In the genomic region with DNA sequence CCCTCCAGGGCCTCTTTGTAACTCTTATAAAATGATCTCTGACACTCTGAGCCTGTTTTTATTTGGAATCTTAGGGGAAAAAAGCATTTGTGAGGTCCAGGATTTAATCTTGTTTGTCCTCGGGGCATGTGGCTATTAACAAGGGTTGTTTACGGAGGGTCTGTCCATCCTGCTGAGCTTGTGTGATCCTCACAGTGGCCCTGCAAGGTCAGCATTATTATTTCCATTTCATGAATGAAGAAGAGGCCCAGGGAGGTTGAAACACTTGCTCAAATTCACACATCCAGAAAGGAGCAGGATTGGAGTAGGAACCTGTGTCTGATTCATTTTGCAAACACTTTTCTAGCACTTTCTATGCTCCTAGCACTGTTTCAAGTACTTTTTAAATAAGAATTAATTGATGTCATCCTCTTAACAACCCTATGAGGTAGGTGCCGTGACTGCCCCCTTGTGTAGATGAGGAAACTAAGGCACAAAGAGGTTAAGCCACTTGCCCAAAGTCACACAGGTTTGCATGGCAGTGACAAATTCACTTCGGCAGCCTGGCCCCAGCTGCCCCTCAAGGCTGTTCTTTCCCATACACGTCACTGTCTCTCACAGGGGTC, we compare ENCODE assay signal across 17 cellular contexts.
A peak's percentile ranks its signal among the peaks of the same experiment; 100 is the strongest.
DNase-seq lines count a peak whose midpoint lies in the region; ATAC-seq and TF ChIP-seq lines count a peak whose summit lies in the region.
"Had no signal": no experiment of that assay in that cellular context is flagged by ENCODE, and none has a peak within 500 bp of the region (broad histone marks: within the 10 kb centered on the region; RNA-seq: fewer than 3 reads in every experiment).

No MANE protein-coding gene starts in this region.

- peak overlapping the region; percentile 82; the same call in 1 of the 2 replicates for H3K27ac Mint-ChIP-seq in WTC11
- H3K27ac Mint-ChIP-seq: activated T-helper 17 cell treated with anti-CD3 and anti-CD28 coated beads, Interleukin-2, amount 50 U/mL, for 72 hours; naive thymus-derived CD4-positive, alpha-beta T cell had no signal

- peaks cover 17% of the 10 kb centered on the region for H3K9me3 Mint-ChIP-seq in WTC11
- H3K9me3 Mint-ChIP-seq: activated T-helper 17 cell treated with anti-CD3 and anti-CD28 coated beads, Interleukin-2, amount 50 U/mL, for 72 hours; naive thymus-derived CD4-positive, alpha-beta T cell had no signal

- H3K27me3 ChIP-seq in HCT116 (ENCODE audit: insufficient read depth, low read length) (peaks cover 19% of the 10 kb centered on the region), mesendoderm (ENCODE audit: insufficient read depth, low read length, poor library complexity) (no peaks in the 10 kb centered on the region)
- H3K27me3 ChIP-seq: gastroesophageal sphincter had no signal

- H3K9me2 ChIP-seq in HCT116 (ENCODE audit: insufficient read depth), result no peaks in the 10 kb centered on the region

- H3K79me1 ChIP-seq in mesendoderm (ENCODE audit: low read length), result no peaks in the 10 kb centered on the region

- H3K56ac ChIP-seq in mesendoderm (ENCODE audit: low read length), result no peak overlapping the region

- POLR2A ChIA-PET in HCT116 (lab: Charles Lee), result no interaction called here
- POLR2A ChIA-PET in WTC11 (lab: Charles Lee), result no interaction called here

- no peak overlapping the region for H3K4me3 ChIP-seq in HCT116 (replicated peaks in 1 of 2; ENCODE audit: low read depth in 1 of 2, low read length in 2 of 2)
- H3K4me3 ChIP-seq in mesendoderm (ENCODE audit: low read length), result no peak overlapping the region
- H3K4me3 ChIP-seq: gastroesophageal sphincter, lower lobe of right lung had no signal

- no peak for TF ChIP-seq RAD21 in HCT116 (IDR thresholded peaks at IDR 0.05; ENCODE audit: low read depth)

- peaks cover 3% of the 10 kb centered on the region for H3K27me3 Mint-ChIP-seq in WTC11 (ENCODE audit: low read depth)
- H3K27me3 Mint-ChIP-seq: activated T-helper 17 cell treated with anti-CD3 and anti-CD28 coated beads, Interleukin-2, amount 50 U/mL, for 72 hours had no signal

- CTCF ChIA-PET in HCT116 (lab: Charles Lee) (no interaction called here), WTC11 (lab: Charles Lee) (interaction anchor here (1.4 kb wide), 1 partner anchor 158 kb away, joined by 7 read pairs; no protein-coding TSS in a partner anchor)

- H3K36me3 Mint-ChIP-seq in WTC11, result no peaks in the 10 kb centered on the region
- H3K36me3 Mint-ChIP-seq: naive thymus-derived CD4-positive, alpha-beta T cell had no signal

- H4K20me1 ChIP-seq in HCT116 (ENCODE audit: insufficient read depth), result no peaks in the 10 kb centered on the region

- H2BK15ac ChIP-seq in mesendoderm (replicated peaks; ENCODE audit: low read depth), result no peak overlapping the region

- H3K4me2 ChIP-seq in HCT116 (ENCODE audit: low read length), result no peak overlapping the region
- no peak overlapping the region for H3K4me2 ChIP-seq in mesendoderm (ENCODE audit: low read length)

- intact Hi-C loops in HCT116 (cut with micrococcal nuclease), result no loop called here

- H2AK5ac ChIP-seq in mesendoderm (ENCODE audit: low read length), result no peak overlapping the region

- no peak overlapping the region for H4K5ac ChIP-seq in mesendoderm (ENCODE audit: low read length)

- H3K79me2 ChIP-seq in HCT116 (ENCODE audit: insufficient read depth, low read length), result no peaks in the 10 kb centered on the region
- H3K79me2 ChIP-seq in mesendoderm (ENCODE audit: control insufficient read depth, insufficient read depth, low read length), result no peaks in the 10 kb centered on the region

- no peak for ATAC-seq in HCT116
- peak; percentile 54 for ATAC-seq in WTC11
- ATAC-seq: activated T-helper 17 cell treated with anti-CD3 and anti-CD28 coated beads, Interleukin-2, amount 50 U/mL, for 72 hours; gastroesophageal sphincter; naive thymus-derived CD4-positive, alpha-beta T cell; stimulated activated naive CD8-positive, alpha-beta T cell treated with anti-CD3 and anti-CD28 coated beads, Interleukin-15, Interleukin-2, amounts not matched to agents 100 U/mL and 50 U/mL, for 24 hours had no signal

- no CpG with 5 or more reads among the region's 5 CpGs for WGBS in mesendoderm (ENCODE audit: extremely low coverage, insufficient coverage, low lambda C conversion rate)

- H3K18ac ChIP-seq in mesendoderm (ENCODE audit: low read length), result no peak overlapping the region

- no peaks in the 10 kb centered on the region for H3K36me3 ChIP-seq in HCT116 (ENCODE audit: control insufficient read depth in 1 of 2, insufficient read depth in 2 of 2, low read length in 2 of 2)
- no peaks in the 10 kb centered on the region for H3K36me3 ChIP-seq in mesendoderm (ENCODE audit: control insufficient read depth, insufficient read depth, low read length)
- H3K36me3 ChIP-seq: gastroesophageal sphincter, lower lobe of right lung had no signal

- RAD21 ChIA-PET in HCT116 (lab: Charles Lee; ENCODE audit: low non-redundant PET in 1 of 2, low total read pairs in 2 of 2, uncharacterized antibody in 2 of 2, unreplicated experiment in 2 of 2), result no interaction called here

- H3K4me3 Mint-ChIP-seq in WTC11, result no peak overlapping the region
- H3K4me3 Mint-ChIP-seq: activated T-helper 17 cell treated with anti-CD3 and anti-CD28 coated beads, Interleukin-2, amount 50 U/mL, for 72 hours; naive thymus-derived CD4-positive, alpha-beta T cell had no signal

- H3K23ac ChIP-seq in mesendoderm (ENCODE audit: low read length), result no peak overlapping the region

- H3K27ac ChIP-seq in HCT116 (ENCODE audit: low read depth, low read length), result no peak overlapping the region
- H3K27ac ChIP-seq in mesendoderm (ENCODE audit: low read depth, low read length), result no peak overlapping the region
- H3K27ac ChIP-seq: gastroesophageal sphincter, lower lobe of right lung had no signal

- H3K9me3 ChIP-seq in HCT116 (ENCODE audit: control insufficient read depth in 1 of 2, insufficient read depth in 1 of 2, low read depth in 1 of 2, low read length in 2 of 2), result no peaks in the 10 kb centered on the region
- H3K9me3 ChIP-seq: gastroesophageal sphincter, lower lobe of right lung had no signal

- H3K9ac ChIP-seq in HCT116 (ENCODE audit: low read length) (no peak overlapping the region), mesendoderm (ENCODE audit: low read length) (no peak overlapping the region)

- H3K4ac ChIP-seq in mesendoderm (ENCODE audit: low read depth, low read length), result no peak overlapping the region

- DNase-seq in DMS 273 (lab: John Stamatoyannopoulos, UW; ENCODE audit: unreplicated experiment), result peak; percentile 47
- DNase-seq in DMS 273 treated with DMSO at 0.1 percent for 48 hours (lab: John Stamatoyannopoulos, UW), result no peak
- peak; percentile 4 for DNase-seq in HCT116 (ENCODE audit: low read depth, low spot score)
- no peak for DNase-seq in WTC11 (ENCODE audit: low spot score)
- DNase-seq in mesendoderm, result peak; percentile 62
- DNase-seq in HuH-7.5 (ENCODE audit: low spot score), result no peak
- DNase-seq in anterior cingulate cortex (lab: John Stamatoyannopoulos, UW), result no peak
- DNase-seq in activated gamma-delta T cell treated with Interleukin-2 at 50 U/mL for 16 hours, result no peak
- DNase-seq: 8988T; amygdala; lower lobe of right lung; naive thymus-derived CD4-positive, alpha-beta T cell; NCI-H1930; NCI-H526 treated with DMSO at 0.1 percent for 48 hours; stimulated activated naive CD8-positive, alpha-beta T cell treated with anti-CD3 and anti-CD28 coated beads, Interleukin-15, Interleukin-2, amounts not matched to agents 100 U/mL and 50 U/mL, for 24 hours had no signal

- no peak overlapping the region for H4K8ac ChIP-seq in mesendoderm (ENCODE audit: low read depth, low read length)

- BruUV-seq in HCT116 (replicated peaks; lab: Mats Ljungman, UMichigan), result no TSS peak

- no peak overlapping the region for H2BK5ac ChIP-seq in mesendoderm (ENCODE audit: low read length)

- H3K4me1 Mint-ChIP-seq in WTC11, result peaks cover 18% of the 10 kb centered on the region
- H3K4me1 Mint-ChIP-seq: naive thymus-derived CD4-positive, alpha-beta T cell had no signal

- no peak overlapping the region for H2AFZ ChIP-seq in HCT116 (ENCODE audit: low read depth, low read length, poor library complexity, severe bottlenecking)

- H3K4me1 ChIP-seq in HCT116 (ENCODE audit: control insufficient read depth in 1 of 2, insufficient read depth in 2 of 2, low read length in 2 of 2) (no peaks in the 10 kb centered on the region), mesendoderm (ENCODE audit: control insufficient read depth, low read depth, low read length) (no peaks in the 10 kb centered on the region)
- H3K4me1 ChIP-seq: gastroesophageal sphincter, lower lobe of right lung had no signal

- no peak for TF ChIP-seq POLR2A in HCT116 (IDR thresholded peaks at IDR 0.05; ENCODE audit: borderline replicate concordance, extremely low read depth, insufficient read depth, insufficient read length)

- TF ChIP-seq CTCF in HCT116 (IDR thresholded peaks at IDR 0.05 in 2 of 3, conservative IDR thresholded peaks at IDR 0.05 in 1 of 3; ENCODE audit: borderline replicate concordance in 1 of 3, insufficient read depth in 1 of 3, low read depth in 2 of 3, low read length in 2 of 3) (peak in 1 of 3 experiments; percentile 27; a peak in 1 of 6 replicates), WTC11 (IDR thresholded peaks at IDR 0.05) (no peak)

- no peak overlapping the region for H2BK120ac ChIP-seq in mesendoderm (ENCODE audit: low read depth, low read length)

TF ChIP-seq in HCT116, 20 proteins besides CTCF, POLR2A, EP300 and RAD21 (continues in another document):
- TF ChIP-seq SRF (IDR thresholded peaks at IDR 0.05; ENCODE audit: low read depth) (no peak), CEBPB (IDR thresholded peaks at IDR 0.05; ENCODE audit: low read depth) (no peak), ZFX (IDR thresholded peaks at IDR 0.05) (no peak), YY1 (IDR thresholded peaks at IDR 0.05; ENCODE audit: extremely low read depth, insufficient replicate concordance, low read depth, low read length) (no peak), EZH2phosphoT487 (IDR thresholded peaks at IDR 0.05; ENCODE audit: borderline replicate concordance) (no peak)

TF ChIP-seq in WTC11, 78 proteins besides CTCF, POLR2A, EP300 and RAD21 (continues in another document):
- TF ChIP-seq ATF3 (CRISPR knock-in tag; conservative IDR thresholded peaks at IDR 0.05), result no peak
- TF ChIP-seq, protein P1, sequence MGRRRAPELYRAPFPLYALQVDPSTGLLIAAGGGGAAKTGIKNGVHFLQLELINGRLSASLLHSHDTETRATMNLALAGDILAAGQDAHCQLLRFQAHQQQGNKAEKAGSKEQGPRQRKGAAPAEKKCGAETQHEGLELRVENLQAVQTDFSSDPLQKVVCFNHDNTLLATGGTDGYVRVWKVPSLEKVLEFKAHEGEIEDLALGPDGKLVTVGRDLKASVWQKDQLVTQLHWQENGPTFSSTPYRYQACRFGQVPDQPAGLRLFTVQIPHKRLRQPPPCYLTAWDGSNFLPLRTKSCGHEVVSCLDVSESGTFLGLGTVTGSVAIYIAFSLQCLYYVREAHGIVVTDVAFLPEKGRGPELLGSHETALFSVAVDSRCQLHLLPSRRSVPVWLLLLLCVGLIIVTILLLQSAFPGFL (CRISPR knock-in tag; IDR thresholded peaks at IDR 0.05; ENCODE audit: borderline replicate concordance), result no peak
- no peak for TF ChIP-seq IRF2 (CRISPR knock-in tag; IDR thresholded peaks at IDR 0.05; ENCODE audit: borderline replicate concordance, low read depth)

Comparison
In these comparisons a context has a peak if more than half of its experiments do, and no peak if none do; other contexts are left out.
1. DNase-seq: peak in DMS 273 (single experiment), HCT116 (single experiment) and mesendoderm (single experiment); none in DMS 273 treated with DMSO at 0.1 percent for 48 hours (single experiment), WTC11 (single experiment), HuH-7.5 (single experiment), anterior cingulate cortex (0 of 58) and activated gamma-delta T cell treated with Interleukin-2 at 50 U/mL for 16 hours (single experiment).